11 cellular contexts compared by ENCODE assay signal in genomic region chr2:98911376-98912154, GRCh38. TPM values are rescaled to one million over a fixed set of nuclear protein-coding genes. Genes with fewer than 3 reads are reported as not detected.
DNase-seq lines count a peak whose midpoint lies in the region; FAIRE-seq and TF ChIP-seq lines count a peak whose summit lies in the region.
"Had no signal": no experiment of that assay in that cellular context is flagged by ENCODE, and none has a peak within 500 bp of the region (broad histone marks: within the 10 kb centered on the region; RNA-seq: fewer than 3 reads in every experiment).

No MANE protein-coding gene starts in this region.

- TF ChIP-seq POLR2A in GM12891 (IDR thresholded peaks at IDR 0.05; ENCODE audit: low read depth, low read length), result no peak

- H2BK120ac ChIP-seq in mesenchymal stem cell (ENCODE audit: low read depth, low read length), result no peak overlapping the region

- H2BK5ac ChIP-seq in mesenchymal stem cell (ENCODE audit: low read depth, low read length, poor library complexity, severe bottlenecking), result no peak overlapping the region

- TF ChIP-seq CTCF in cardiac fibroblast (IDR thresholded peaks at IDR 0.05; ENCODE audit: low read depth, low read length) (no peak), GM13976 (IDR thresholded peaks at IDR 0.05; ENCODE audit: borderline replicate concordance, control extremely low read depth, extremely low read depth, insufficient read depth, missing control alignments) (no peak)

- no peaks in the 10 kb centered on the region for H3K79me2 ChIP-seq in Karpas-422 (ENCODE audit: low read length)

- H2BK12ac ChIP-seq in mesenchymal stem cell (ENCODE audit: low read length in 2 of 2), result no peak overlapping the region

- DNase-seq in ACHN, result peak; percentile 25
- DNase-seq in Karpas-422, result no peak
- peak; percentile 30 to 68 for DNase-seq in cardiac fibroblast (ENCODE audit: low read depth in 2 of 2)
- no peak for DNase-seq in mesenchymal stem cell
- DNase-seq in DMS 273 treated with DMSO at 0.1 percent for 48 hours (lab: John Stamatoyannopoulos, UW), result no peak
- DNase-seq in GM12891 (ENCODE audit: insufficient read length, low spot score), result no peak
- DNase-seq in GM13976 (ENCODE audit: low spot score), result no peak
- DNase-seq in stimulated activated CD4-positive, alpha-beta T cell treated with anti-CD3 and anti-CD28 coated beads, Interleukin-2, amount 100 ng/mL, for 48 hours, result no peak
- DNase-seq: effector CD8-positive, alpha-beta T cell had no signal

- WGBS in mesenchymal stem cell, result 92% methylated on average over 17 of the region's 17 CpGs

- in situ Hi-C loops in ACHN (cut with HindIII; ENCODE audit: low pct_ligation_motif_present, low pct_unique_long_range_greater_than_20kb, low sequenced_read_pairs) (no loop called here), GM13976 (cut with MboI; ENCODE audit: low sequenced_read_pairs, unreplicated experiment) (no loop called here)

- H3K27me3 ChIP-seq in Karpas-422 (ENCODE audit: low read length) (no peaks in the 10 kb centered on the region), mesenchymal stem cell (ENCODE audit: control insufficient read depth in 1 of 2, insufficient read depth in 1 of 2, low read length in 2 of 2) (peaks cover 0 to 6% of the 10 kb centered on the region in 2 experiments)

- no peak overlapping the region for H3K18ac ChIP-seq in mesenchymal stem cell (ENCODE audit: low read depth in 1 of 2, low read length in 2 of 2)

- H4K8ac ChIP-seq in mesenchymal stem cell (ENCODE audit: low read length), result no peak overlapping the region

- no peaks in the 10 kb centered on the region for H4K20me1 ChIP-seq in Karpas-422 (ENCODE audit: insufficient read depth, low read depth, low read length)

- H2BK15ac ChIP-seq in mesenchymal stem cell (ENCODE audit: low read depth, poor library complexity, severe bottlenecking), result no peak overlapping the region

- no peaks in the 10 kb centered on the region for H3K9me3 ChIP-seq in Karpas-422 (ENCODE audit: low read length)
- H3K9me3 ChIP-seq in mesenchymal stem cell (ENCODE audit: control insufficient read depth, low read length), result no peaks in the 10 kb centered on the region

- H3K4me3 ChIP-seq in Karpas-422 (ENCODE audit: low read length) (peak overlapping the region; percentile 48), cardiac fibroblast (replicated peaks in 1 of 2; ENCODE audit: low read depth in 2 of 2, low read length in 2 of 2) (no peak overlapping the region), mesenchymal stem cell (ENCODE audit: insufficient read depth in 1 of 2, low read depth in 1 of 2, low read length in 2 of 2) (no peak overlapping the region)
- H3K4me3 ChIP-seq: skin epidermis had no signal

- H3K9ac ChIP-seq in Karpas-422 (ENCODE audit: low read length), result peak overlapping the region; percentile 59
- no peak overlapping the region for H3K9ac ChIP-seq in mesenchymal stem cell (ENCODE audit: low read length)

- H4K91ac ChIP-seq in mesenchymal stem cell (ENCODE audit: low read length), result no peak overlapping the region

- no peaks in the 10 kb centered on the region for H3K79me1 ChIP-seq in mesenchymal stem cell (replicated peaks; ENCODE audit: low read length, poor library complexity, severe bottlenecking)

- peak overlapping the region; percentile 99; the same call in 1 of the 2 replicates for H3K27ac ChIP-seq in Karpas-422 (ENCODE audit: low read length)
- H3K27ac ChIP-seq in mesenchymal stem cell (ENCODE audit: low read length, poor library complexity, severe bottlenecking), result peak overlapping the region; percentile 47

- peak overlapping the region; percentile 27; the same call in 1 of the 2 replicates for H2AFZ ChIP-seq in Karpas-422 (ENCODE audit: low read length)
- H2AFZ ChIP-seq in mesenchymal stem cell (ENCODE audit: low read depth, low read length), result no peak overlapping the region

- H3K4me2 ChIP-seq in Karpas-422 (ENCODE audit: low read depth, low read length, poor library complexity, severe bottlenecking) (peak overlapping the region; percentile 72), mesenchymal stem cell (ENCODE audit: low read length, poor library complexity, severe bottlenecking) (no peak overlapping the region)

- H3K36me3 ChIP-seq in Karpas-422 (ENCODE audit: insufficient read depth, low read length) (no peaks in the 10 kb centered on the region), mesenchymal stem cell (ENCODE audit: control insufficient read depth in 1 of 2, insufficient read depth in 2 of 2, low read depth in 1 of 2, low read length in 2 of 2) (peaks cover 0 to 3% of the 10 kb centered on the region in 2 experiments)

- no peak overlapping the region for H3K4ac ChIP-seq in mesenchymal stem cell (ENCODE audit: low read depth in 1 of 2, low read length in 2 of 2)

- H3K14ac ChIP-seq in mesenchymal stem cell (ENCODE audit: low read length in 2 of 2), result no peak overlapping the region

- H2AK5ac ChIP-seq in mesenchymal stem cell (ENCODE audit: low read length, severe bottlenecking), result peak overlapping the region; percentile 72

- no peak overlapping the region for H3K23ac ChIP-seq in mesenchymal stem cell (ENCODE audit: low read length in 2 of 2)

- H3K4me1 ChIP-seq in Karpas-422 (ENCODE audit: low read length) (peaks cover 67% of the 10 kb centered on the region), mesenchymal stem cell (ENCODE audit: control insufficient read depth, insufficient read depth, low read depth, low read length) (peaks cover 41% of the 10 kb centered on the region)

- FAIRE-seq in GM12891 (lab: Jason Lieb, UNC), result no peak

- H3K9me2 ChIP-seq in Karpas-422 (replicated peaks; ENCODE audit: insufficient read depth, low read length), result no peaks in the 10 kb centered on the region

TF ChIP-seq in GM12891, 5 proteins besides CTCF, POLR2A, EP300 and RAD21:
- TF ChIP-seq SPI1 (IDR thresholded peaks at IDR 0.05; ENCODE audit: low read depth, low read length) (no peak), POU2F2 (IDR thresholded peaks at IDR 0.05; ENCODE audit: low read depth, low read length) (no peak), PAX5 (IDR thresholded peaks at IDR 0.05; ENCODE audit: insufficient read depth, low read length, severe bottlenecking) (no peak), POLR2AphosphoS5 (IDR thresholded peaks at IDR 0.05; ENCODE audit: low read depth, low read length) (no peak), TAF1 (IDR thresholded peaks at IDR 0.05; ENCODE audit: low read depth, low read length) (no peak)

RNA-seq across cellular contexts. Expression of gene CRACDL, which starts 24.5 kb away (rescaled TPM):
- 1.0 and 2.5 TPM in 2 replicates for total RNA-seq in Karpas-422 (2014; rRNA removed; shearing (Covaris generic); ENCODE audit: low replicate concordance)
- polyA plus RNA-seq in mesenchymal stem cell (2013, experiment 1 of 2), result not detected
- polyA plus RNA-seq in mesenchymal stem cell (2013, experiment 2 of 2), result not detected
- polyA plus RNA-seq in GM12891 (2012; ENCODE audit: low read depth, missing spikeins), result not detected
- polyA plus RNA-seq: IgD-negative memory B cell had no signal

Comparison
In these comparisons a context has a peak if more than half of its experiments do, and no peak if none do; other contexts are left out.
1. DNase-seq: peak in ACHN (single experiment) and cardiac fibroblast (2 of 2); none in Karpas-422 (single experiment), mesenchymal stem cell (single experiment), DMS 273 treated with DMSO at 0.1 percent for 48 hours (single experiment), GM12891 (single experiment), GM13976 (single experiment) and stimulated activated CD4-positive, alpha-beta T cell treated with anti-CD3 and anti-CD28 coated beads, Interleukin-2, amount 100 ng/mL, for 48 hours (0 of 2).